Comparison of ENCODE assay signal across 8 cellular contexts in the genomic region with DNA sequence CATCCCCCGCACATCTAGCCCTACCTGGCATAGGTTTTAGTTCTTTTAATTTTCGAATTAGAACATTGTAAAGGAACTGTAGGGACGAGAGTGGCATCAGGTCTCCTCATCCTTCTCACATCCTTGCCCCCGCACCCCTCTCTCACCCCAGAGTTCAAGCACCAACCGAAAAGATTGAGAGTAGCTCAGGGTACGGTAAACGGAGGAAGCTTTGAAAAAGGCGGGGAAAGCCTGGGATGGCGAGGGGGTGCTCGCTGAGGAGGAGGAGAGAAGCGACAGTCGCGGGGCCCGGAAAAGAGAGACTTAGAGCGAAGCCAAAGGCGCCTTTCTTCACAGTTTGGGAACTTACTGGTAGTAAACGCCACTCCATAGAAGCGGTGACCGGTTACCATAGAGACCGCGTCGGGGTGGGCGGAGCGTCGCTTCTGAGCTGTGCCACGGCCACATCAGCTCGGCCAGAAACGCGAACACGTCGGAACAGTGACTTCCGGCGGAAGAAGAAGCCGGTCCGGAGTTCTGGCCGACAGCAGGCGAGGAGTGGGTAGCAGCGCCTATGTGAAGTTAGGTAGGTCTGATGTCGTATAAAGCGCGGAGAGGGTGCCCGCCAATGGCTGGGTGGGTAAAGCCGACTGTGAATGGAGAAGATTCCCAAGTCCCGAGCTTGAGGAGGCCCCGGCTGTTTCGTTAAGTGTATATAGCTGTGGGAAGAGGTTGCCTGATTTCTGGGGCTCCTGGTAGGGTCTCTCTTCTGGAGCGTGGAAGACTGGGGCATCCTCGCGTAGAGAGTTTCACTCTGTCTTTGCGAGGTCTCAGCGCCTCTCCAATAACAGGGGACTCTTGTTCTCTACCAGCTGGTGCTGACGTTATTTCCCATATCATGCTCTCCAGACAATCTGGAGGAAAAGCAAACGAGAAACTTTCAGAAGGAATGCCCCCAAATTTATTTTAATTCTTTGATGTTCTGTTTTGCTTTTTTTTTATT. TPM values are rescaled to one million over a fixed set of nuclear protein-coding genes. Genes with fewer than 3 reads are reported as not detected.
DNase-seq lines count a peak whose midpoint lies in the region; ATAC-seq, FAIRE-seq and TF ChIP-seq lines count a peak whose summit lies in the region.

A gene with protein sequence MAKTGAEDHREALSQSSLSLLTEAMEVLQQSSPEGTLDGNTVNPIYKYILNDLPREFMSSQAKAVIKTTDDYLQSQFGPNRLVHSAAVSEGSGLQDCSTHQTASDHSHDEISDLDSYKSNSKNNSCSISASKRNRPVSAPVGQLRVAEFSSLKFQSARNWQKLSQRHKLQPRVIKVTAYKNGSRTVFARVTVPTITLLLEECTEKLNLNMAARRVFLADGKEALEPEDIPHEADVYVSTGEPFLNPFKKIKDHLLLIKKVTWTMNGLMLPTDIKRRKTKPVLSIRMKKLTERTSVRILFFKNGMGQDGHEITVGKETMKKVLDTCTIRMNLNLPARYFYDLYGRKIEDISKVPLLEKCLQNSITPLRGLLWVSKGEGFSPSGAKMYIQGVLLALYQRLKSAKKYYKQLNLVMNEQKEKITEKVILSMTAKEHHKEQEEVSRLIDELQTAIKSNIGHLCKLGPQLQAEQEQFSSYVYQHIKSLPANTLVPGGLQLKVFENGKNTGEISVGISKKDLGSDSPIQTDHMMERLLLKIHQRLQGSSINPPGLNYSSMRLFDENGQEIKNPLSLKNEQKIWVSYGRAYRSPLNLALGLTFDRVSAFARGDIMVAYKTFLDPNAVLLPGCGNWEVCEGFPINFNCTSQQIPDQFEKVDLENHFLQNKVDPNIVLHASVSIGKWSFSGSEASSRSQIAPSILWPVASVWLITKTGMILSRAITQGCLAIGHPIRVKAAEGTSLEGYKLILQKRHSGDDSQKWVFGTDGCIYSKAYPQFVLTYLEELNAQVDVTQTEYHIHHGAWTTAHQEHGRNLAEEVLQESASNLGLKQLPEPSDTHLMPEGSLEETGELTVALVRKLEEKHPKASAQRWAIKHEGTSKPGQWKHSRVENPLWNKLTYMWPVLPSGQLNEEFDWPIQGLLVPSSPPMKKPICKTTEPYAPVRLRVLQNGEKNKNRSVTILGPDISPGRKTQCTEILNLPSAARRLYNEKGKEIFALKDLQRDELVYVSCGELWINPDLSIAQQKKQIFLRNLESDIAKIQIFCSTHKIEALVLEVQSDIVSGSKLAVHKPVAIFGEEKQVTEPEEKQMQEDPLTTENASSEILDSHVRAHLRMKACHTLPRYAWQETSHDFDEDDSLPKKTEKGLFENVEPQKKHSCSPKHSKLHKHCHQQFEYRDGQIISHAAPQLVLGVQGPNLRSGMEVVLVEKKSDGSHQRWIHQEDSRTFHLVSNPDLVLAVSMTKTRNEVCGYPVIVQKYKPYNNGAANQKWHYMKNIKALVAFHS (N-terminal part only) (minus strand): TSS at position 392 of the 982 bp plus-strand sequence. CDS start 41,459 bp downstream, outside the sequence.
A gene with protein sequence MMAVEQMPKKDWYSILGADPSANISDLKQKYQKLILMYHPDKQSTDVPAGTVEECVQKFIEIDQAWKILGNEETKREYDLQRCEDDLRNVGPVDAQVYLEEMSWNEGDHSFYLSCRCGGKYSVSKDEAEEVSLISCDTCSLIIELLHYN (plus strand): TSS at position 513 of the 982 bp plus-strand sequence. CDS start 889 bp downstream, outside the sequence.

- H3K4me3 Mint-ChIP-seq in activated CD4-positive, alpha-beta T cell treated with anti-CD3 and anti-CD28 coated beads for 36 hours = peak within 1 kb of the TSS; percentile 82

- no peaks in the 10 kb centered on the region for H3K4me1 ChIP-seq in BE2C

- peak within 1 kb of the TSS; percentile 80 for H3K27ac Mint-ChIP-seq in activated CD4-positive, alpha-beta T cell treated with anti-CD3 and anti-CD28 coated beads for 36 hours

- intact Hi-C loops in activated CD4-positive, alpha-beta T cell treated with anti-CD3 and anti-CD28 coated beads for 36 hours (cut with DNase I, micrococcal nuclease) = loop anchor here (1.0 to 10.0 kb wide), 5 partner anchors 139 to 1047 kb away; a partner anchor contains a TSS

- peak; percentile 99 for ATAC-seq in HG03442 (IDR thresholded peaks at IDR 0.05; ENCODE audit: unreplicated experiment)
- peak; percentile 98 for ATAC-seq in activated CD4-positive, alpha-beta T cell treated with anti-CD3 and anti-CD28 coated beads for 36 hours

- H3K27me3 Mint-ChIP-seq in activated CD4-positive, alpha-beta T cell treated with anti-CD3 and anti-CD28 coated beads for 36 hours = no peaks in the 10 kb centered on the region

- H3K4me1 Mint-ChIP-seq in activated CD4-positive, alpha-beta T cell treated with anti-CD3 and anti-CD28 coated beads for 36 hours = peaks cover 44% of the 10 kb centered on the region

- H3K9me3 ChIP-seq in BE2C = no peaks in the 10 kb centered on the region

- H3K27ac ChIP-seq in cingulate gyrus (ENCODE audit: low read depth, low read length) = peak within 1 kb of the TSS; percentile 47

- peak within 1 kb of the TSS; percentile 83 for H3K4me3 ChIP-seq in BE2C (ENCODE audit: low read depth, low read length)

- H3K36me3 ChIP-seq in BE2C = no peaks in the 10 kb centered on the region

- no peaks in the 10 kb centered on the region for H3K9me3 Mint-ChIP-seq in activated CD4-positive, alpha-beta T cell treated with anti-CD3 and anti-CD28 coated beads for 36 hours (ENCODE audit: low read depth)

- peaks cover 13% of the 10 kb centered on the region for H3K36me3 Mint-ChIP-seq in activated CD4-positive, alpha-beta T cell treated with anti-CD3 and anti-CD28 coated beads for 36 hours (ENCODE audit: low read depth)

- POLR2A ChIA-PET in activated CD4-positive, alpha-beta T cell treated with anti-CD3 and anti-CD28 coated beads for 36 hours (lab: Charles Lee) = no interaction called here

- H3K27me3 ChIP-seq in BE2C = no peaks in the 10 kb centered on the region

- peak; percentile 84 for DNase-seq in BE2C
- peak; percentile 40 for DNase-seq in GM19239 (ENCODE audit: insufficient read length, low spot score)
- peak; percentile 72 for DNase-seq in NCI-H510A treated with DMSO at 0.1 percent for 48 hours (lab: John Stamatoyannopoulos, UW)
- peak; percentile 96 for DNase-seq in activated CD4-positive, alpha-beta T cell treated with anti-CD3 and anti-CD28 coated beads for 36 hours
- peak; percentile 93 for DNase-seq in kidney tubule cell (ENCODE audit: low spot score)
- peak; percentile 81 to 91 for DNase-seq in stimulated activated CD4-positive, alpha-beta T cell treated with anti-CD3 and anti-CD28 coated beads, Interleukin-1b, Interleukin-23, amount 100 ng/mL, for 1 hour (ENCODE audit: low read depth in 2 of 2)

- CTCF ChIA-PET in activated CD4-positive, alpha-beta T cell treated with anti-CD3 and anti-CD28 coated beads for 36 hours (lab: Charles Lee) = no interaction called here

- TF ChIP-seq CTCF in BE2C (IDR thresholded peaks at IDR 0.05; ENCODE audit: low read depth, low read length) = no peak

- peak; percentile 98 for FAIRE-seq in GM19239 (lab: Jason Lieb, UNC)

RNA-seq across cellular contexts. Expression of the first gene that starts in this region (rescaled TPM):
- polyA plus RNA-seq in BE2C (2012; ENCODE audit: insufficient read depth, insufficient read length, low read depth) = 0.22 TPM
- under 1 TPM; 0.23 to 0.32 TPM for total RNA-seq in activated CD4-positive, alpha-beta T cell treated with anti-CD3 and anti-CD28 coated beads for 36 hours

RNA-seq across cellular contexts. Expression of the second gene that starts in this region (rescaled TPM):
- polyA plus RNA-seq in BE2C (2012; ENCODE audit: insufficient read depth, insufficient read length, low read depth) = 10.5 TPM
- 10 to 100 TPM; 15.3 to 26.3 TPM for total RNA-seq in activated CD4-positive, alpha-beta T cell treated with anti-CD3 and anti-CD28 coated beads for 36 hours

Comparison
In these comparisons a context has a peak if more than half of its experiments do, and no peak if none do; other contexts are left out.
1. Peak in every context shown above with its lines: DNase-seq, ATAC-seq, H3K4me3 ChIP-seq and H3K27ac ChIP-seq.
2. DNase-seq: peak in every context shown above with its lines; median percentile 96 in activated CD4-positive, alpha-beta T cell treated with anti-CD3 and anti-CD28 coated beads for 36 hours; 93 in kidney tubule cell; 86 in stimulated activated CD4-positive, alpha-beta T cell treated with anti-CD3 and anti-CD28 coated beads, Interleukin-1b, Interleukin-23, amount 100 ng/mL, for 1 hour; 84 in BE2C; 72 in NCI-H510A treated with DMSO at 0.1 percent for 48 hours; 40 in GM19239.